ENCODE assay signal across 8 cellular contexts in genomic region chr2:9608491-9608890, GRCh38. TPM values are rescaled to one million over a fixed set of nuclear protein-coding genes. Genes with fewer than 3 reads are reported as not detected.
DNase-seq lines count a peak whose midpoint lies in the region; ATAC-seq and TF ChIP-seq lines count a peak whose summit lies in the region.
"Not testable (repeated sequence)": the region's sequence is repeated elsewhere in the genome, so short reads cannot be mapped to it uniquely, and the experiment has no call there.

No MANE protein-coding gene starts in this region.

- peak overlapping the region; percentile 26 to 73 (median 58); a peak in 19 of 22 replicates for H3K9ac ChIP-seq in BLaER1 treated with 17β-estradiol and CSF1 and Interleukin-3, amounts not matched to agents 10 nM and 100 nM
- peak overlapping the region; percentile 26; the same call in 1 of the 2 replicates for H3K9ac ChIP-seq in PC-3 (ENCODE audit: low read length)

- peak overlapping the region; percentile 66 to 94 (median 78) for H3K4me2 ChIP-seq in BLaER1 treated with 17β-estradiol and CSF1 and Interleukin-3, amounts not matched to agents 10 nM and 100 nM
- peak overlapping the region; percentile 69 for H3K4me2 ChIP-seq in GM23338
- H3K4me2 ChIP-seq in PC-3 (ENCODE audit: low read length) = peak overlapping the region; percentile 81

- H3K79me2 ChIP-seq in GM23338 (replicated peaks; ENCODE audit: insufficient read depth) (peaks cover 100% of the 10 kb centered on the region), PC-3 (ENCODE audit: low read length) (peaks cover 100% of the 10 kb centered on the region)

- H3K36me3 Mint-ChIP-seq in GM23338 (ENCODE audit: low read depth) = peaks cover 11% of the 10 kb centered on the region; the same call in 2 of the 3 replicates
- H3K36me3 Mint-ChIP-seq in activated T-cell treated with anti-CD3 and anti-CD28 coated beads, Interleukin-2, amount 50 U/mL, for 72 hours (ENCODE audit: insufficient read depth in 2 of 2) = peaks cover 7 to 28% of the 10 kb centered on the region in 2 donors
- not testable (repeated sequence) for H3K36me3 Mint-ChIP-seq in chondrocyte (ENCODE audit: low read depth)
- H3K36me3 Mint-ChIP-seq in naive thymus-derived CD4-positive, alpha-beta T cell = peaks cover 4 to 23% (median 14%) of the 10 kb centered on the region in 5 donors

- not testable (repeated sequence) for BruUV-seq in PC-3 (replicated peaks; lab: Mats Ljungman, UMichigan)

- not testable (repeated sequence) for H3F3A ChIP-seq in GM23338 (replicated peaks; ENCODE audit: low read depth); PC-3 (ENCODE audit: low read length, unreplicated experiment)

- H3K4me3 ChIP-seq in BLaER1 treated with 17β-estradiol and CSF1 and Interleukin-3, amounts not matched to agents 10 nM and 100 nM = peak overlapping the region; percentile 8 to 54 (median 40); a peak in 14 of 20 replicates
- H3K4me3 ChIP-seq in GM23338 = not testable (repeated sequence)
- H3K4me3 ChIP-seq in PC-3 (ENCODE audit: low read length) (peak overlapping the region; percentile 56), heart right ventricle (peak overlapping the region in 5 of 10 donors; percentile 9 to 31 (median 24))
- H3K4me3 ChIP-seq in naive thymus-derived CD4-positive, alpha-beta T cell (ENCODE audit: low read length) = peak overlapping the region; percentile 33

- intact Hi-C loops in PC-3 (cut with micrococcal nuclease) = loop anchor here (2.0 to 5.0 kb wide), 2 partner anchors 20 to 51 kb away; partner anchors contain the start of gene ADAM17
- intact Hi-C loops in heart right ventricle (cut with DNase I) = not testable (repeated sequence)
- intact Hi-C loops in naive thymus-derived CD4-positive, alpha-beta T cell (cut with micrococcal nuclease) = loop anchor here (1.0 kb wide), 4 partner anchors 10 to 174 kb away; partner anchors contain the start of gene ADAM17 (in 1 of the 2)

- H3K4me1 Mint-ChIP-seq in GM23338 = peaks cover 33% of the 10 kb centered on the region
- H3K4me1 Mint-ChIP-seq in activated T-cell treated with anti-CD3 and anti-CD28 coated beads, Interleukin-2, amount 50 U/mL, for 72 hours (ENCODE audit: low read depth) = peaks cover 88% of the 10 kb centered on the region
- H3K4me1 Mint-ChIP-seq in chondrocyte (ENCODE audit: low read depth) = peaks cover 62% of the 10 kb centered on the region
- peaks cover 38 to 72% (median 64%) of the 10 kb centered on the region in 7 donors for H3K4me1 Mint-ChIP-seq in naive thymus-derived CD4-positive, alpha-beta T cell
- peaks cover 86% of the 10 kb centered on the region for H3K4me1 Mint-ChIP-seq in stimulated activated naive CD8-positive, alpha-beta T cell treated with anti-CD3 and anti-CD28 coated beads, Interleukin-15, amount 100 ng/mL, for 72 hours

- POLR2A ChIA-PET in PC-3 (lab: Charles Lee; ENCODE audit: unreplicated experiment) = interaction anchor here (0.6 kb wide), 1 partner anchor 173 kb away, joined by 3 read pairs; no protein-coding TSS in a partner anchor
- POLR2A ChIA-PET in naive thymus-derived CD4-positive, alpha-beta T cell (lab: Charles Lee) = interaction anchor here (1.0 to 1.3 kb wide), 2 partner anchors 53 to 133 kb away, joined by 5 to 6 read pairs; partner anchors contain the start of gene ADAM17

- H3K4me1 ChIP-seq in BLaER1 treated with 17β-estradiol and CSF1 and Interleukin-3, amounts not matched to agents 10 nM and 100 nM = peaks cover 61 to 69% (median 64%) of the 10 kb centered on the region in 10 experiments
- H3K4me1 ChIP-seq in GM23338 (ENCODE audit: insufficient read depth) (peaks cover 34% of the 10 kb centered on the region), PC-3 (ENCODE audit: insufficient read depth, low read length) (peaks cover 27% of the 10 kb centered on the region), heart right ventricle (peaks cover 5 to 75% (median 58%) of the 10 kb centered on the region in 9 donors)
- peaks cover 8 to 17% of the 10 kb centered on the region in 2 donors for H3K4me1 ChIP-seq in naive thymus-derived CD4-positive, alpha-beta T cell (ENCODE audit: control insufficient read depth in 2 of 2, insufficient read depth in 2 of 2, low read length in 2 of 2)

- H2AFZ ChIP-seq in GM23338; PC-3 (ENCODE audit: low read length): not testable (repeated sequence)

- CTCF ChIA-PET in PC-3 (lab: Charles Lee) = interaction anchor here (0.8 kb wide), 1 partner anchor 30 kb away, joined by 3 read pairs; no protein-coding TSS in a partner anchor
- CTCF ChIA-PET in naive thymus-derived CD4-positive, alpha-beta T cell (lab: Charles Lee) = not testable (repeated sequence)

- peak overlapping the region; percentile 12 to 81 (median 72); a peak in 21 of 22 replicates for H3K27ac ChIP-seq in BLaER1 treated with 17β-estradiol and CSF1 and Interleukin-3, amounts not matched to agents 10 nM and 100 nM
- H3K27ac ChIP-seq in GM23338 (ENCODE audit: low read depth) (peak overlapping the region; percentile 42; the same call in 1 of the 2 replicates), PC-3 (ENCODE audit: low read length) (peak overlapping the region; percentile 81), heart right ventricle (peak overlapping the region; percentile 26 to 84 (median 69))
- peak overlapping the region; percentile 49 for H3K27ac ChIP-seq in naive thymus-derived CD4-positive, alpha-beta T cell (ENCODE audit: low read depth, low read length)

- peaks cover 79 to 100% (median 100%) of the 10 kb centered on the region in 11 experiments; a peak in 21 of 22 replicates for H4K20me1 ChIP-seq in BLaER1 treated with 17β-estradiol and CSF1 and Interleukin-3, amounts not matched to agents 10 nM and 100 nM
- H4K20me1 ChIP-seq in GM23338 (replicated peaks; ENCODE audit: insufficient read depth) (peaks cover 91% of the 10 kb centered on the region), PC-3 (ENCODE audit: low read length) (peaks cover 77% of the 10 kb centered on the region)

- not testable (repeated sequence) for H3K9me2 ChIP-seq in GM23338 (ENCODE audit: insufficient read depth); PC-3 (replicated peaks; ENCODE audit: low read length)

- H3K27ac Mint-ChIP-seq in GM23338 = not testable (repeated sequence)
- peak overlapping the region; percentile 97 for H3K27ac Mint-ChIP-seq in activated T-cell treated with anti-CD3 and anti-CD28 coated beads, Interleukin-2, amount 50 U/mL, for 72 hours
- H3K27ac Mint-ChIP-seq in chondrocyte (ENCODE audit: unreplicated experiment) = peak overlapping the region; percentile 98
- H3K27ac Mint-ChIP-seq in naive thymus-derived CD4-positive, alpha-beta T cell = peak overlapping the region; percentile 59 to 95 (median 86)
- H3K27ac Mint-ChIP-seq in stimulated activated naive CD8-positive, alpha-beta T cell treated with anti-CD3 and anti-CD28 coated beads, Interleukin-15, amount 100 ng/mL, for 72 hours = peak overlapping the region; percentile 6 to 64

- H3K4me3 Mint-ChIP-seq in GM23338 = not testable (repeated sequence)
- peak overlapping the region; percentile 76 to 79 for H3K4me3 Mint-ChIP-seq in activated T-cell treated with anti-CD3 and anti-CD28 coated beads, Interleukin-2, amount 50 U/mL, for 72 hours
- H3K4me3 Mint-ChIP-seq in chondrocyte (ENCODE audit: unreplicated experiment) = peak overlapping the region; percentile 49
- H3K4me3 Mint-ChIP-seq in naive thymus-derived CD4-positive, alpha-beta T cell = peak overlapping the region; percentile 71 to 88 (median 84)
- H3K4me3 Mint-ChIP-seq in stimulated activated naive CD8-positive, alpha-beta T cell treated with anti-CD3 and anti-CD28 coated beads, Interleukin-15, amount 100 ng/mL, for 72 hours = peak overlapping the region; percentile 41 to 75

- not testable (repeated sequence) for H3K27me3 ChIP-seq in BLaER1 treated with 17β-estradiol and CSF1 and Interleukin-3, amounts not matched to agents 10 nM and 100 nM; GM23338 (ENCODE audit: insufficient read depth); PC-3 (ENCODE audit: low read length); heart right ventricle; naive thymus-derived CD4-positive, alpha-beta T cell (ENCODE audit: control insufficient read depth in 2 of 2, insufficient read depth in 2 of 2, low read length in 2 of 2)

- not testable (repeated sequence) for H3K9me3 Mint-ChIP-seq in GM23338; activated T-cell treated with anti-CD3 and anti-CD28 coated beads, Interleukin-2, amount 50 U/mL, for 72 hours; chondrocyte (ENCODE audit: low read depth); naive thymus-derived CD4-positive, alpha-beta T cell; stimulated activated naive CD8-positive, alpha-beta T cell treated with anti-CD3 and anti-CD28 coated beads, Interleukin-15, amount 100 ng/mL, for 72 hours

- peaks cover 3 to 95% (median 74%) of the 10 kb centered on the region in 11 experiments; a peak in 21 of 22 replicates for H3K36me3 ChIP-seq in BLaER1 treated with 17β-estradiol and CSF1 and Interleukin-3, amounts not matched to agents 10 nM and 100 nM
- not testable (repeated sequence) for H3K36me3 ChIP-seq in GM23338 (ENCODE audit: insufficient read depth); heart right ventricle; naive thymus-derived CD4-positive, alpha-beta T cell (ENCODE audit: control insufficient read depth in 2 of 3, insufficient read depth in 3 of 3, low read length in 3 of 3)
- H3K36me3 ChIP-seq in PC-3 (ENCODE audit: low read depth, low read length) = peaks cover 21% of the 10 kb centered on the region

- peaks cover 0 to 37% (median 32%) of the 10 kb centered on the region in 11 experiments; a peak in 19 of 22 replicates for H3K9me3 ChIP-seq in BLaER1 treated with 17β-estradiol and CSF1 and Interleukin-3, amounts not matched to agents 10 nM and 100 nM (replicated peaks in 1 of 11)
- H3K9me3 ChIP-seq in PC-3 (ENCODE audit: low read length); heart right ventricle; naive thymus-derived CD4-positive, alpha-beta T cell (ENCODE audit: control insufficient read depth in 2 of 3, low read length in 3 of 3): not testable (repeated sequence)

- 71 to 72% methylated on average over 10 of the region's 10 CpGs for WGBS in heart right ventricle, 2 donors

- not testable (repeated sequence) for DNase-seq in GM23338 (ENCODE audit: low spot score); activated T-cell treated with anti-CD3 and anti-CD28 coated beads, Interleukin-2, amount 50 U/mL, for 72 hours; chondrocyte (ENCODE audit: low spot score); heart right ventricle; naive thymus-derived CD4-positive, alpha-beta T cell; stimulated activated naive CD8-positive, alpha-beta T cell treated with anti-CD3 and anti-CD28 coated beads, Interleukin-15, amount 100 ng/mL, for 72 hours
- DNase-seq in PC-3 = peak; percentile 31

- TF ChIP-seq CTCF in GM23338 (conservative IDR thresholded peaks at IDR 0.05; ENCODE audit: low read depth in 2 of 2); PC-3 (conservative IDR thresholded peaks at IDR 0.05; ENCODE audit: low read depth, low read length); chondrocyte (IDR thresholded peaks at IDR 0.05); heart right ventricle (IDR thresholded peaks at IDR 0.05): not testable (repeated sequence)

- ATAC-seq in GM23338; naive thymus-derived CD4-positive, alpha-beta T cell: not testable (repeated sequence)
- ATAC-seq in PC-3 (peak; percentile 77), heart right ventricle (peak in 3 of 8 donors; percentile 5 to 52 (median 7))
- peak in 1 of 2 donors; percentile 11 for ATAC-seq in activated T-cell treated with anti-CD3 and anti-CD28 coated beads, Interleukin-2, amount 50 U/mL, for 72 hours (replicated peaks in 1 of 2)
- peak; percentile 2 for ATAC-seq in stimulated activated naive CD8-positive, alpha-beta T cell treated with anti-CD3 and anti-CD28 coated beads, Interleukin-15, amount 100 ng/mL, for 72 hours

- H3K27me3 Mint-ChIP-seq in GM23338 (ENCODE audit: insufficient read depth, low read depth, poor library complexity); activated T-cell treated with anti-CD3 and anti-CD28 coated beads, Interleukin-2, amount 50 U/mL, for 72 hours (ENCODE audit: low read depth); chondrocyte (ENCODE audit: low read depth); naive thymus-derived CD4-positive, alpha-beta T cell; stimulated activated naive CD8-positive, alpha-beta T cell treated with anti-CD3 and anti-CD28 coated beads, Interleukin-15, amount 100 ng/mL, for 72 hours: not testable (repeated sequence)

RNA-seq across cellular contexts. Expression of gene YWHAQ, which starts 22.3 kb away (rescaled TPM):
- 464 and 490 TPM in 2 replicates for total RNA-seq in GM23338 (2014; rRNA removed; shearing (Covaris generic))
- 248 and 295 TPM in 2 replicates for polyA plus RNA-seq in GM23338 (2016; fragmentation: Nextera tagmentation; extraction: Ambion mirVana)
- 354 and 377 TPM in 2 replicates for total RNA-seq in PC-3 (2014; rRNA removed)
- total RNA-seq in activated T-cell treated with anti-CD3 and anti-CD28 coated beads, Interleukin-2, amount 50 U/mL, for 72 hours = 100 to 1,000 TPM; 207 to 251 TPM
- 247 to 287 TPM (median 251 TPM) in 3 replicates for total RNA-seq in chondrocyte
- 100 to 1,000 TPM; 134 to 303 (median 207) TPM for total RNA-seq in heart right ventricle
- 100 to 1,000 TPM in 1 of 2 donors, 10 to 100 TPM in 1; 62.0 to 159 TPM for polyA plus RNA-seq in heart right ventricle
- total RNA-seq in naive thymus-derived CD4-positive, alpha-beta T cell = 100 to 1,000 TPM in 2 of 5 experiments, 10 to 100 TPM in 3; 67.3 to 189 (median 83.3) TPM
- polyA plus RNA-seq in naive thymus-derived CD4-positive, alpha-beta T cell = 100 to 1,000 TPM; 118 to 185 TPM

RNA-seq across cellular contexts. Expression of gene ADAM17, which starts 52.9 kb away (rescaled TPM):
- total RNA-seq in GM23338 (2014; rRNA removed; shearing (Covaris generic)) = 23.5 and 24.7 TPM in 2 replicates
- polyA plus RNA-seq in GM23338 (2016; fragmentation: Nextera tagmentation; extraction: Ambion mirVana) = 6.1 and 8.3 TPM in 2 replicates
- 23.0 and 34.3 TPM in 2 replicates for total RNA-seq in PC-3 (2014; rRNA removed)
- 10 to 100 TPM; 22.9 to 30.1 TPM for total RNA-seq in activated T-cell treated with anti-CD3 and anti-CD28 coated beads, Interleukin-2, amount 50 U/mL, for 72 hours
- 25.2 to 31.4 TPM (median 30.0 TPM) in 3 replicates for total RNA-seq in chondrocyte
- total RNA-seq in heart right ventricle = 10 to 100 TPM; 11.4 to 20.0 (median 14.6) TPM
- polyA plus RNA-seq in heart right ventricle = 1 to 10 TPM; 7.3 to 9.4 TPM
- 10 to 100 TPM; 22.9 to 45.2 (median 25.9) TPM for total RNA-seq in naive thymus-derived CD4-positive, alpha-beta T cell
- 10 to 100 TPM in 1 of 2 donors, 1 to 10 TPM in 1; 9.3 to 11.0 TPM for polyA plus RNA-seq in naive thymus-derived CD4-positive, alpha-beta T cell
